Comparison of ENCODE assay signal across 21 cellular contexts in genomic region chr4:120902925-120903324, GRCh38.
"Had no signal": no experiment of that assay in that cellular context is flagged by ENCODE, and none has a peak within 500 bp of the region (broad histone marks: within the 10 kb centered on the region; RNA-seq: fewer than 3 reads in every experiment).

No MANE protein-coding gene starts in this region.

- H3K4me3 Mint-ChIP-seq: brain; memory B cell; naive thymus-derived CD8-positive, alpha-beta T cell; T-cell had no signal

- H3K4me3 ChIP-seq: coronary artery, esophagus muscularis mucosa, mucosa of descending colon, stomach, testis had no signal

- DNase-seq: activated CD8-positive, alpha-beta memory T cell treated with anti-CD3 and anti-CD28 coated beads for 24 hours; activated naive CD4-positive, alpha-beta T cell; amniotic stem cell; central memory CD4-positive, alpha-beta T cell; effector CD4-positive, alpha-beta T cell; foreskin fibroblast; left ventricle myocardium superior; mucosa of descending colon; naive thymus-derived CD8-positive, alpha-beta T cell; SHP77; SK-N-SH; stimulated activated CD4-positive, alpha-beta T cell treated with anti-CD3 and anti-CD28 coated beads, Interleukin-15, amount 100 ng/mL, for 24 hours; stimulated activated CD4-positive, alpha-beta T cell treated with anti-CD3 and anti-CD28 coated beads, Interleukin-4, amount 100 ng/mL, for 24 hours; stomach; T-cell; T-helper 9 cell; testis had no signal

- H3K27me3 Mint-ChIP-seq: brain had no signal

- H3K27me3 ChIP-seq: esophagus muscularis mucosa, stomach, testis had no signal

- H3K9me3 Mint-ChIP-seq: brain, memory B cell, T-cell had no signal

- ATAC-seq: left ventricle myocardium superior; mucosa of descending colon; naive thymus-derived CD8-positive, alpha-beta T cell; T-cell had no signal

- H3K4me1 Mint-ChIP-seq: brain, memory B cell, T-cell had no signal

- H3K36me3 Mint-ChIP-seq: memory B cell, T-cell had no signal

- H3K27ac ChIP-seq: coronary artery, esophagus muscularis mucosa, stomach, testis had no signal

- H3K9me3 ChIP-seq: esophagus muscularis mucosa, mucosa of descending colon, SK-N-SH, stomach, testis had no signal

- H3K4me1 ChIP-seq: esophagus muscularis mucosa, stomach, testis had no signal

- H3K27ac Mint-ChIP-seq: brain; memory B cell; naive thymus-derived CD8-positive, alpha-beta T cell; T-cell had no signal
